In genomic region chr5:171311698-171312083, GRCh38 we compare ENCODE assay signal across 1 cellular context.
TF ChIP-seq lines count a peak whose summit lies in the region.

No MANE protein-coding gene starts in this region.

TF ChIP-seq in HepG2, 621 proteins besides CTCF, POLR2A, EP300 and RAD21:
- TF ChIP-seq ZNF850 (CRISPR knock-in tag; conservative IDR thresholded peaks at IDR 0.05) (no peak), SYNCRIP (IDR thresholded peaks at IDR 0.05; ENCODE audit: insufficient read depth, low read depth, low read length) (no peak), ETS1 (CRISPR knock-in tag; IDR thresholded peaks at IDR 0.05) (no peak), SNAI1 (CRISPR knock-in tag; IDR thresholded peaks at IDR 0.05; ENCODE audit: borderline replicate concordance) (no peak), MIXL1 (CRISPR knock-in tag; IDR thresholded peaks at IDR 0.05) (no peak), ZNF563 (CRISPR knock-in tag; IDR thresholded peaks at IDR 0.05) (no peak), ZNF761 (CRISPR knock-in tag; conservative IDR thresholded peaks at IDR 0.05) (no peak), HMGXB3 (CRISPR knock-in tag; IDR thresholded peaks at IDR 0.05; ENCODE audit: borderline replicate concordance) (no peak), TBX2 (CRISPR knock-in tag; IDR thresholded peaks at IDR 0.05; ENCODE audit: borderline replicate concordance) (no peak), CBX1 (IDR thresholded peaks at IDR 0.05; ENCODE audit: low read depth) (no peak), ZNF33B (CRISPR knock-in tag; IDR thresholded peaks at IDR 0.05) (no peak), NPAS2 (CRISPR knock-in tag; IDR thresholded peaks at IDR 0.05; ENCODE audit: borderline replicate concordance) (no peak), MXD1 (CRISPR knock-in tag; IDR thresholded peaks at IDR 0.05) (no peak)
